ENCODE assay signal across 21 cellular contexts in the genomic region with DNA sequence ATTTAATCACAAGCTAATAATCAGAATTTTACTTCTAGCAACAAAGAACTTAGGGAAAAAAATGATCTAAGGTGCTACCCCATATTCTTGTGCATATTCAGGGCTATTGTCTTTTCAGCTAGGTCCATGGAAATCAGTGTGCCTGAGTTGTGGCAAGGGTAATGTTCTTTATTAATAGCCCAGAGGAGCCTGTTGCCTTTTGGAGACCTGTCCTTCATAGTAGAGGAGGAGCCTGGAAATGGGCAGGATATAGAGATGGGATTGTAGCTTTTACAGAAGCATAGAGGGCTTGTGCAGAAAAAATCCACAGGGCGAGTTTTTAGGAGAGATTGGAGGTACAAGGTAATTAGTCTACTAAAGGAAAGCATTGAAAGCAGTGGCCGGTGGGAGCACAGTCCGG. TPM values are rescaled to one million over a fixed set of nuclear protein-coding genes. Genes with fewer than 3 reads are reported as not detected.
A peak's percentile ranks its signal among the peaks of the same experiment; 100 is the strongest.
DNase-seq lines count a peak whose midpoint lies in the region; ATAC-seq and TF ChIP-seq lines count a peak whose summit lies in the region.
"Had no signal": no experiment of that assay in that cellular context is flagged by ENCODE, and none has a peak within 500 bp of the region (broad histone marks: within the 10 kb centered on the region; RNA-seq: fewer than 3 reads in every experiment).

No MANE protein-coding gene starts in this region.

- H3K36me3 Mint-ChIP-seq in T-helper 2 cell treated with Interferon-gamma antibody and Interleukin-4, amounts not matched to agents 5 μg/mL and 100 μg/mL, for 36 hours (ENCODE audit: low read depth): peaks cover 48% of the 10 kb centered on the region
- H3K36me3 Mint-ChIP-seq in WTC11 (peaks cover 40% of the 10 kb centered on the region), natural killer cell (no peaks in the 10 kb centered on the region)

- peak; percentile 73 for ATAC-seq in Right ventricle myocardium superior (ENCODE audit: poor library complexity)
- no peak for ATAC-seq in WTC11
- ATAC-seq in natural killer cell: no peak
- ATAC-seq in GM19324 (IDR thresholded peaks at IDR 0.05; ENCODE audit: low FRiP score, unreplicated experiment): no peak

- CTCF ChIA-PET in WTC11 (lab: Charles Lee): no interaction called here

- POLR2A ChIA-PET in WTC11 (lab: Charles Lee): no interaction called here

- peak overlapping the region; percentile 56 for H3K27ac Mint-ChIP-seq in T-helper 2 cell treated with Interferon-gamma antibody and Interleukin-4, amounts not matched to agents 5 μg/mL and 100 μg/mL, for 36 hours
- H3K27ac Mint-ChIP-seq in WTC11: peak overlapping the region; percentile 68
- H3K27ac Mint-ChIP-seq in natural killer cell: peak overlapping the region; percentile 87 to 90
- H3K27ac Mint-ChIP-seq: IgD-negative memory B cell had no signal

- peaks cover 21% of the 10 kb centered on the region for H3K4me1 Mint-ChIP-seq in T-helper 2 cell treated with Interferon-gamma antibody and Interleukin-4, amounts not matched to agents 5 μg/mL and 100 μg/mL, for 36 hours (ENCODE audit: low read depth)
- H3K4me1 Mint-ChIP-seq in WTC11: peaks cover 60% of the 10 kb centered on the region
- H3K4me1 Mint-ChIP-seq in natural killer cell: peaks cover 75 to 79% of the 10 kb centered on the region in 2 donors

- intact Hi-C loops in Right ventricle myocardium superior (cut with DNase I): no loop called here
- intact Hi-C loops in cardiac septum (cut with DNase I): no loop called here
- intact Hi-C loops in natural killer cell (cut with micrococcal nuclease): loop anchor here (1.0 kb wide), 1 partner anchor 32 kb away; no protein-coding TSS in a partner anchor

- H3K27me3 Mint-ChIP-seq in T-helper 2 cell treated with Interferon-gamma antibody and Interleukin-4, amounts not matched to agents 5 μg/mL and 100 μg/mL, for 36 hours (ENCODE audit: low read depth): no peaks in the 10 kb centered on the region
- no peaks in the 10 kb centered on the region for H3K27me3 Mint-ChIP-seq in WTC11 (ENCODE audit: low read depth)
- no peaks in the 10 kb centered on the region for H3K27me3 Mint-ChIP-seq in natural killer cell (ENCODE audit: low read depth in 2 of 2)
- H3K27me3 Mint-ChIP-seq: CD4-positive, alpha-beta memory T cell; IgD-negative memory B cell had no signal

- DNase-seq in T-helper 2 cell treated with Interferon-gamma antibody and Interleukin-4, amounts not matched to agents 5 μg/mL and 100 μg/mL, for 36 hours (ENCODE audit: low spot score): no peak
- DNase-seq in T-helper 2 cell (no peak), Right ventricle myocardium superior (no peak), cardiac septum (ENCODE audit: low spot score) (no peak), WTC11 (ENCODE audit: low spot score) (no peak), natural killer cell (no peak), NCI-H2171 (lab: John Stamatoyannopoulos, UW) (no peak)
- DNase-seq: Caco-2; CD4-positive, alpha-beta memory T cell; DMS 273 treated with DMSO at 0.1 percent for 48 hours; DMS79 treated with DMSO at 0.1 percent for 48 hours; MV-4-11; NCI-H1105 treated with DMSO at 0.1 percent for 48 hours; NCI-H2081; NCI-H2171 treated with DMSO at 0.1 percent for 48 hours; NCI-H524 treated with DMSO at 0.1 percent for 48 hours; NCI-H82; OCI-M1; SIG-M5 had no signal

- H3K4me3 Mint-ChIP-seq in T-helper 2 cell treated with Interferon-gamma antibody and Interleukin-4, amounts not matched to agents 5 μg/mL and 100 μg/mL, for 36 hours: no peak overlapping the region
- H3K4me3 Mint-ChIP-seq in WTC11: no peak overlapping the region
- peak overlapping the region; percentile 77 for H3K4me3 Mint-ChIP-seq in natural killer cell
- H3K4me3 Mint-ChIP-seq: CD4-positive, alpha-beta memory T cell; IgD-negative memory B cell had no signal

- no peaks in the 10 kb centered on the region for H3K9me3 Mint-ChIP-seq in T-helper 2 cell treated with Interferon-gamma antibody and Interleukin-4, amounts not matched to agents 5 μg/mL and 100 μg/mL, for 36 hours
- H3K9me3 Mint-ChIP-seq in WTC11 (peaks cover 9% of the 10 kb centered on the region), natural killer cell (no peaks in the 10 kb centered on the region)
- H3K9me3 Mint-ChIP-seq: IgD-negative memory B cell had no signal

- no peak for TF ChIP-seq CTCF in WTC11 (IDR thresholded peaks at IDR 0.05)
- no peak for TF ChIP-seq CTCF in natural killer cell (IDR thresholded peaks at IDR 0.05)

TF ChIP-seq in WTC11, 78 proteins besides CTCF, POLR2A, EP300 and RAD21 (continues in another document):
- TF ChIP-seq, protein P1, sequence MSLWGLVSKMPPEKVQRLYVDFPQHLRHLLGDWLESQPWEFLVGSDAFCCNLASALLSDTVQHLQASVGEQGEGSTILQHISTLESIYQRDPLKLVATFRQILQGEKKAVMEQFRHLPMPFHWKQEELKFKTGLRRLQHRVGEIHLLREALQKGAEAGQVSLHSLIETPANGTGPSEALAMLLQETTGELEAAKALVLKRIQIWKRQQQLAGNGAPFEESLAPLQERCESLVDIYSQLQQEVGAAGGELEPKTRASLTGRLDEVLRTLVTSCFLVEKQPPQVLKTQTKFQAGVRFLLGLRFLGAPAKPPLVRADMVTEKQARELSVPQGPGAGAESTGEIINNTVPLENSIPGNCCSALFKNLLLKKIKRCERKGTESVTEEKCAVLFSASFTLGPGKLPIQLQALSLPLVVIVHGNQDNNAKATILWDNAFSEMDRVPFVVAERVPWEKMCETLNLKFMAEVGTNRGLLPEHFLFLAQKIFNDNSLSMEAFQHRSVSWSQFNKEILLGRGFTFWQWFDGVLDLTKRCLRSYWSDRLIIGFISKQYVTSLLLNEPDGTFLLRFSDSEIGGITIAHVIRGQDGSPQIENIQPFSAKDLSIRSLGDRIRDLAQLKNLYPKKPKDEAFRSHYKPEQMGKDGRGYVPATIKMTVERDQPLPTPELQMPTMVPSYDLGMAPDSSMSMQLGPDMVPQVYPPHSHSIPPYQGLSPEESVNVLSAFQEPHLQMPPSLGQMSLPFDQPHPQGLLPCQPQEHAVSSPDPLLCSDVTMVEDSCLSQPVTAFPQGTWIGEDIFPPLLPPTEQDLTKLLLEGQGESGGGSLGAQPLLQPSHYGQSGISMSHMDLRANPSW (CRISPR knock-in tag; conservative IDR thresholded peaks at IDR 0.05; ENCODE audit: low read depth): no peak
- TF ChIP-seq, protein P2, sequence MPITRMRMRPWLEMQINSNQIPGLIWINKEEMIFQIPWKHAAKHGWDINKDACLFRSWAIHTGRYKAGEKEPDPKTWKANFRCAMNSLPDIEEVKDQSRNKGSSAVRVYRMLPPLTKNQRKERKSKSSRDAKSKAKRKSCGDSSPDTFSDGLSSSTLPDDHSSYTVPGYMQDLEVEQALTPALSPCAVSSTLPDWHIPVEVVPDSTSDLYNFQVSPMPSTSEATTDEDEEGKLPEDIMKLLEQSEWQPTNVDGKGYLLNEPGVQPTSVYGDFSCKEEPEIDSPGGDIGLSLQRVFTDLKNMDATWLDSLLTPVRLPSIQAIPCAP (CRISPR knock-in tag; IDR thresholded peaks at IDR 0.05): no peak
- TF ChIP-seq, protein P3, sequence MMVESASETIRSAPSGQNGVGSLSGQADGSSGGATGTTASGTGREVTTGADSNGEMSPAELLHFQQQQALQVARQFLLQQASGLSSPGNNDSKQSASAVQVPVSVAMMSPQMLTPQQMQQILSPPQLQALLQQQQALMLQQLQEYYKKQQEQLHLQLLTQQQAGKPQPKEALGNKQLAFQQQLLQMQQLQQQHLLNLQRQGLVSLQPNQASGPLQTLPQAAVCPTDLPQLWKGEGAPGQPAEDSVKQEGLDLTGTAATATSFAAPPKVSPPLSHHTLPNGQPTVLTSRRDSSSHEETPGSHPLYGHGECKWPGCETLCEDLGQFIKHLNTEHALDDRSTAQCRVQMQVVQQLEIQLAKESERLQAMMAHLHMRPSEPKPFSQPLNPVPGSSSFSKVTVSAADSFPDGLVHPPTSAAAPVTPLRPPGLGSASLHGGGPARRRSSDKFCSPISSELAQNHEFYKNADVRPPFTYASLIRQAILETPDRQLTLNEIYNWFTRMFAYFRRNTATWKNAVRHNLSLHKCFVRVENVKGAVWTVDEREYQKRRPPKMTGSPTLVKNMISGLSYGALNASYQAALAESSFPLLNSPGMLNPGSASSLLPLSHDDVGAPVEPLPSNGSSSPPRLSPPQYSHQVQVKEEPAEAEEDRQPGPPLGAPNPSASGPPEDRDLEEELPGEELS (CRISPR knock-in tag; IDR thresholded peaks at IDR 0.05): no peak
- TF ChIP-seq FOXK1 (CRISPR knock-in tag; IDR thresholded peaks at IDR 0.05) (no peak), IRF2 (CRISPR knock-in tag; IDR thresholded peaks at IDR 0.05; ENCODE audit: borderline replicate concordance, low read depth) (no peak), SP1 (CRISPR knock-in tag; conservative IDR thresholded peaks at IDR 0.05) (no peak), CBFB (CRISPR knock-in tag; IDR thresholded peaks at IDR 0.05; ENCODE audit: low read depth) (no peak), JUN (CRISPR knock-in tag; IDR thresholded peaks at IDR 0.05) (no peak), ZNF396 (CRISPR knock-in tag; IDR thresholded peaks at IDR 0.05; ENCODE audit: borderline replicate concordance) (no peak), ZNF121 (CRISPR knock-in tag; IDR thresholded peaks at IDR 0.05) (no peak)
- TF ChIP-seq, protein P4, sequence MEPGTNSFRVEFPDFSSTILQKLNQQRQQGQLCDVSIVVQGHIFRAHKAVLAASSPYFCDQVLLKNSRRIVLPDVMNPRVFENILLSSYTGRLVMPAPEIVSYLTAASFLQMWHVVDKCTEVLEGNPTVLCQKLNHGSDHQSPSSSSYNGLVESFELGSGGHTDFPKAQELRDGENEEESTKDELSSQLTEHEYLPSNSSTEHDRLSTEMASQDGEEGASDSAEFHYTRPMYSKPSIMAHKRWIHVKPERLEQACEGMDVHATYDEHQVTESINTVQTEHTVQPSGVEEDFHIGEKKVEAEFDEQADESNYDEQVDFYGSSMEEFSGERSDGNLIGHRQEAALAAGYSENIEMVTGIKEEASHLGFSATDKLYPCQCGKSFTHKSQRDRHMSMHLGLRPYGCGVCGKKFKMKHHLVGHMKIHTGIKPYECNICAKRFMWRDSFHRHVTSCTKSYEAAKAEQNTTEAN (CRISPR knock-in tag; IDR thresholded peaks at IDR 0.05): no peak
- TF ChIP-seq, protein P5, sequence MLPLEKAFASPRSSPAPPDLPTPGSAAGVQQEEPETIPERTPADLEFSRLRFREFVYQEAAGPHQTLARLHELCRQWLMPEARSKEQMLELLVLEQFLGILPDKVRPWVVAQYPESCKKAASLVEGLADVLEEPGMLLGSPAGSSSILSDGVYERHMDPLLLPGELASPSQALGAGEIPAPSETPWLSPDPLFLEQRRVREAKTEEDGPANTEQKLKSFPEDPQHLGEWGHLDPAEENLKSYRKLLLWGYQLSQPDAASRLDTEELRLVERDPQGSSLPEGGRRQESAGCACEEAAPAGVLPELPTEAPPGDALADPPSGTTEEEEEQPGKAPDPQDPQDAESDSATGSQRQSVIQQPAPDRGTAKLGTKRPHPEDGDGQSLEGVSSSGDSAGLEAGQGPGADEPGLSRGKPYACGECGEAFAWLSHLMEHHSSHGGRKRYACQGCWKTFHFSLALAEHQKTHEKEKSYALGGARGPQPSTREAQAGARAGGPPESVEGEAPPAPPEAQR (CRISPR knock-in tag; IDR thresholded peaks at IDR 0.05): no peak

RNA-seq across cellular contexts. Expression of gene AGK, which starts 38.9 kb away (rescaled TPM):
- total RNA-seq in Right ventricle myocardium superior (27.7 TPM), cardiac septum (32.7 TPM), WTC11 (2021) (32.2 to 43.0 TPM (median 37.4 TPM) in 3 replicates), natural killer cell (100 to 1,000 TPM in 1 of 3 donors, 10 to 100 TPM in 2; 70.0 to 106 (median 99.0) TPM)
